In genomic region chr12:55972906-55973597, GRCh38 we compare ENCODE assay signal across 8 cellular contexts.
DNase-seq lines count a peak whose midpoint lies in the region; ATAC-seq and TF ChIP-seq lines count a peak whose summit lies in the region.

No MANE protein-coding gene starts in this region.

- peak overlapping the region; percentile 78 to 88 for H3K4me3 ChIP-seq in mucosa of rectum (ENCODE audit: low read length in 2 of 2)

- DNase-seq in caudate nucleus (lab: John Stamatoyannopoulos, UW): peak in 11 of 61 donors; percentile 17 to 60 (median 32)
- no peak for DNase-seq in hepatic stellate cell (ENCODE audit: low spot score)
- DNase-seq in AG20443 (ENCODE audit: low spot score): no peak

- peaks cover 53% of the 10 kb centered on the region for H3K36me3 ChIP-seq in KOPT-K1 (ENCODE audit: insufficient read depth, low read length)
- no peaks in the 10 kb centered on the region for H3K36me3 ChIP-seq in mucosa of rectum (ENCODE audit: control insufficient read depth in 2 of 2, insufficient read depth in 2 of 2, low read length in 2 of 2)

- H3K9me3 ChIP-seq in KOPT-K1 (ENCODE audit: insufficient read depth, low read length, poor library complexity, severe bottlenecking) (no peaks in the 10 kb centered on the region), mucosa of rectum (ENCODE audit: control insufficient read depth in 2 of 2, low read length in 2 of 2) (no peaks in the 10 kb centered on the region)

- peaks cover 25 to 38% of the 10 kb centered on the region in 2 donors for H3K4me1 ChIP-seq in mucosa of rectum (ENCODE audit: control insufficient read depth in 2 of 2, insufficient read depth in 2 of 2, low read length in 2 of 2)

- TF ChIP-seq CTCF in C4-2B (conservative IDR thresholded peaks at IDR 0.05): no peak

- H3K27me3 ChIP-seq in mucosa of rectum (ENCODE audit: control insufficient read depth in 2 of 2, insufficient read depth in 2 of 2, low read length in 2 of 2): no peaks in the 10 kb centered on the region

- peak overlapping the region; percentile 44 for H3K27ac ChIP-seq in C4-2B
- H3K27ac ChIP-seq in KOPT-K1 (ENCODE audit: low read depth, low read length, poor library complexity, severe bottlenecking): peak overlapping the region; percentile 69
- H3K27ac ChIP-seq in caudate nucleus (ENCODE audit: low read depth, low read length): peak overlapping the region; percentile 69
- H3K27ac ChIP-seq in mucosa of rectum (ENCODE audit: low read depth in 2 of 2, low read length in 2 of 2): peak overlapping the region; percentile 94 to 97

- H3K9ac ChIP-seq in mucosa of rectum (ENCODE audit: low read depth in 1 of 2, low read length in 2 of 2): peak overlapping the region; percentile 78 to 95

- ATAC-seq in GM19351 (IDR thresholded peaks at IDR 0.05; ENCODE audit: unreplicated experiment) (no peak), HG02642 (IDR thresholded peaks at IDR 0.05; ENCODE audit: poor library complexity, unreplicated experiment) (no peak)

Comparison
In these comparisons a context has a peak if more than half of its experiments do, and no peak if none do; other contexts are left out.
1. H3K27ac ChIP-seq: peak in every context shown above with its lines; median percentile 96 in mucosa of rectum; 69 in KOPT-K1; 69 in caudate nucleus; 44 in C4-2B.